29 cellular contexts compared by ENCODE assay signal in genomic region chrY:18884741-18885140, GRCh38.
DNase-seq lines count a peak whose midpoint lies in the region; ATAC-seq and TF ChIP-seq lines count a peak whose summit lies in the region.
"Had no signal": no experiment of that assay in that cellular context is flagged by ENCODE, and none has a peak within 500 bp of the region (broad histone marks: within the 10 kb centered on the region; RNA-seq: fewer than 3 reads in every experiment).

No MANE protein-coding gene starts in this region.

- H3K27me3 ChIP-seq in mammary epithelial cell (ENCODE audit: insufficient read depth, low read length), result no peaks in the 10 kb centered on the region
- H3K27me3 ChIP-seq: adrenal gland; BLaER1 treated with 17β-estradiol and CSF1 and Interleukin-3, amounts not matched to agents 10 nM and 100 nM; colonic mucosa; Peyer's patch; spleen; vagina had no signal

- H4K20me1 ChIP-seq in mammary epithelial cell (ENCODE audit: insufficient read depth, low read length), result no peaks in the 10 kb centered on the region
- H4K20me1 ChIP-seq: BLaER1 treated with 17β-estradiol and CSF1 and Interleukin-3, amounts not matched to agents 10 nM and 100 nM had no signal

- intact Hi-C loops in mammary epithelial cell (cut with micrococcal nuclease), result no loop called here

- H3K9ac ChIP-seq in mammary epithelial cell (ENCODE audit: insufficient read depth, low read length), result no peak overlapping the region
- H3K9ac ChIP-seq: BLaER1 treated with 17β-estradiol and CSF1 and Interleukin-3, amounts not matched to agents 10 nM and 100 nM; KMS-11 had no signal

- no peak overlapping the region for H2AFZ ChIP-seq in mammary epithelial cell (ENCODE audit: low read depth, low read length)

- BruUV-seq in mammary epithelial cell (replicated peaks; lab: Mats Ljungman, UMichigan), result no TSS peak

- WGBS in mammary epithelial cell (ENCODE audit: low coverage, missing lambda C conversion rate), result no CpG with 5 or more reads among the region's 2 CpGs

- dilution Hi-C loops in mammary epithelial cell (cut with HindIII; ENCODE audit: low sequenced_read_pairs), result no loop called here

- no peak overlapping the region for H3K4me2 ChIP-seq in mammary epithelial cell (ENCODE audit: insufficient read depth, low read depth, low read length)
- H3K4me2 ChIP-seq: BLaER1 treated with 17β-estradiol and CSF1 and Interleukin-3, amounts not matched to agents 10 nM and 100 nM; KMS-11 had no signal

- no peak overlapping the region for H3K27ac ChIP-seq in mammary epithelial cell (ENCODE audit: insufficient read depth, low read depth, low read length)
- H3K27ac ChIP-seq: adrenal gland; BLaER1 treated with 17β-estradiol and CSF1 and Interleukin-3, amounts not matched to agents 10 nM and 100 nM; colonic mucosa; KMS-11; Peyer's patch; spleen; thoracic aorta; vagina had no signal

- TF ChIP-seq CTCF in epithelial cell of esophagus (IDR thresholded peaks at IDR 0.05; ENCODE audit: insufficient read depth, low read depth, low read length, missing control alignments) (no peak), mammary epithelial cell (conservative IDR thresholded peaks at IDR 0.05 in 1 of 2, IDR thresholded peaks at IDR 0.05 in 1 of 2; ENCODE audit: extremely low read depth in 1 of 2, insufficient read depth in 1 of 2, low read depth in 1 of 2, low read length in 2 of 2) (no peak)

- no peaks in the 10 kb centered on the region for H3K79me2 ChIP-seq in mammary epithelial cell (ENCODE audit: insufficient read depth, low read length)

- H3K4me1 ChIP-seq in mammary epithelial cell (ENCODE audit: insufficient read depth, low read length), result no peaks in the 10 kb centered on the region
- H3K4me1 ChIP-seq: adrenal gland; BLaER1 treated with 17β-estradiol and CSF1 and Interleukin-3, amounts not matched to agents 10 nM and 100 nM; colonic mucosa; Peyer's patch; spleen; vagina had no signal

- H3K36me3 ChIP-seq in mammary epithelial cell (ENCODE audit: insufficient read depth, low read length), result no peaks in the 10 kb centered on the region
- H3K36me3 ChIP-seq: adrenal gland; BLaER1 treated with 17β-estradiol and CSF1 and Interleukin-3, amounts not matched to agents 10 nM and 100 nM; colonic mucosa; Peyer's patch; spleen; thoracic aorta; vagina had no signal

- in situ Hi-C loops in Caki2 (cut with HindIII; ENCODE audit: low pct_unique_long_range_greater_than_20kb, low sequenced_read_pairs), result no loop called here
- in situ Hi-C loops in mammary epithelial cell (cut with MboI; ENCODE audit: low sequenced_read_pairs in 2 of 2), result no loop called here

- DNase-seq in Caki2 (ENCODE audit: low read depth), result peak; percentile 43
- peak; percentile 0 for DNase-seq in M059J (ENCODE audit: low read depth)
- peak; percentile 76 for DNase-seq in epithelial cell of esophagus (ENCODE audit: low read depth)
- peak; percentile 11 for DNase-seq in iPS-NIHi11 (ENCODE audit: low spot score)
- DNase-seq in mammary epithelial cell, result no peak
- DNase-seq in DMS 273 (lab: John Stamatoyannopoulos, UW; ENCODE audit: unreplicated experiment), result no peak
- no peak for DNase-seq in activated effector memory CD4-positive, alpha-beta T cell treated with Interleukin-2 at 50 U/mL for 16 hours
- DNase-seq: activated CD4-positive, alpha-beta T cell treated with anti-CD3 and anti-CD28 coated beads for 36 hours; activated naive CD4-positive, alpha-beta T cell treated with Interleukin-2 at 50 U/mL for 16 hours; activated T-cell treated with anti-CD3 and anti-CD28 coated beads, Interleukin-2, amount 50 U/mL, for 24 hours; adrenal gland; Calu3; colonic mucosa; head of caudate nucleus; immature natural killer cell; naive thymus-derived CD4-positive, alpha-beta T cell; NCI-H187; NCI-H2171 treated with DMSO at 0.1 percent for 48 hours; NCI-H524 treated with DMSO at 0.1 percent for 48 hours; Peyer's patch; retina; spleen; stimulated activated CD4-positive, alpha-beta T cell treated with anti-CD3 and anti-CD28 coated beads, Interleukin-4, amount 100 ng/mL, for 1 hour had no signal

- CTCF ChIA-PET in mammary epithelial cell (lab: Charles Lee; ENCODE audit: low non-redundant PET), result no interaction called here

- no peak for ATAC-seq in HG03378 (IDR thresholded peaks at IDR 0.05; ENCODE audit: unreplicated experiment)
- ATAC-seq: activated CD4-positive, alpha-beta T cell treated with anti-CD3 and anti-CD28 coated beads for 36 hours; naive thymus-derived CD4-positive, alpha-beta T cell; stimulated activated memory B cell treated with anti-CD40 and anti-IgM and Interleukin-4, amounts not matched to agents 10 μg/mL and 1 μg/mL and 100 μg/mL, for 72 hours had no signal

- H3K9me3 ChIP-seq in mammary epithelial cell (replicated peaks; ENCODE audit: insufficient read depth, low read length), result no peaks in the 10 kb centered on the region
- H3K9me3 ChIP-seq: adrenal gland; BLaER1 treated with 17β-estradiol and CSF1 and Interleukin-3, amounts not matched to agents 10 nM and 100 nM; colonic mucosa; Peyer's patch; spleen; thoracic aorta; vagina had no signal

- H3K4me3 ChIP-seq in epithelial cell of esophagus (ENCODE audit: low read length) (no peak overlapping the region), mammary epithelial cell (replicated peaks in 1 of 3; ENCODE audit: insufficient read depth in 1 of 3, low read depth in 2 of 3, low read length in 3 of 3) (no peak overlapping the region)
- H3K4me3 ChIP-seq: adrenal gland; BLaER1 treated with 17β-estradiol and CSF1 and Interleukin-3, amounts not matched to agents 10 nM and 100 nM; colonic mucosa; Peyer's patch; spleen; thoracic aorta; vagina had no signal

Comparison
In these comparisons a context has a peak if more than half of its experiments do, and no peak if none do; other contexts are left out.
1. DNase-seq: peak in Caki2 (single experiment), M059J (single experiment), epithelial cell of esophagus (single experiment) and iPS-NIHi11 (single experiment); none in mammary epithelial cell (single experiment), DMS 273 (single experiment) and activated effector memory CD4-positive, alpha-beta T cell treated with Interleukin-2 at 50 U/mL for 16 hours (single experiment).